In the genomic region with DNA sequence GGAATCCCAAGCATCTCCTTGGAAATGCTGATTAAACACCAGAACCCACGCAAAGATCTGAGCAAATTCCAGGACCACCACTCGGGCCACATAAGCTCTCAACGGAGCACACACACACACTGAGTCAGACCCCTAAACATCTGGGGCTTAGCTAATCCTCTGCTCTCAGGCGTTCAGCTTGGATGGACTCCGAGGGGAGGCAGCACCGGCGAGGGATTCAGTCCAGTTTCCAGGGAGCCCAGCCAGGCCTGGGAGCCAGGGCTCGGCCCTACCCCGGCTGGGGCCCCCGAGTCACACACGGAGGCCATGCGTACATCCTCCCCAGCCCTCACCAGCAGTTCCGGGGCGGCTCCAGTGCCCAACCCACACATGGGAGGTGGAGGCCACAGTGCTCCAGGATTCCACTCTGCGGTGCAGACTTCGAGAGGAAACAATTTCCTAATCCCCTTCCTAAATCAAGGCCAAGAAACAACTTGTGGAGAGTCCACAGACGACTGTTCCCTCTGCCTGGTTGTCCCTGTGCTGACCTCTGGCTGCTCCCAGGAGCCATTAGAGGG, we compare ENCODE assay signal across 8 cellular contexts.
DNase-seq lines count a peak whose midpoint lies in the region; ATAC-seq and TF ChIP-seq lines count a peak whose summit lies in the region.

No MANE protein-coding gene starts in this region.

- intact Hi-C loops in body of pancreas (cut with DNase I): no loop called here

- TF ChIP-seq CTCF in body of pancreas (IDR thresholded peaks at IDR 0.05): no peak

- ATAC-seq in body of pancreas (peak; percentile 72), HG03045 (IDR thresholded peaks at IDR 0.05; ENCODE audit: unreplicated experiment) (no peak)

- H3K27me3 ChIP-seq in body of pancreas (no peaks in the 10 kb centered on the region), skeletal muscle tissue (ENCODE audit: control insufficient read depth in 3 of 3, insufficient read depth in 3 of 3, low read length in 3 of 3) (peaks cover 4 to 13% (median 6%) of the 10 kb centered on the region in 3 donors)

- WGBS in body of pancreas, 2 donors: 20 to 37% methylated on average over 1 to 17 of the region's 17 CpGs

- H3K9ac ChIP-seq in skeletal muscle tissue (ENCODE audit: low read depth in 1 of 3, low read length in 3 of 3): no peak overlapping the region

- H3K9me3 ChIP-seq in body of pancreas (no peaks in the 10 kb centered on the region), skeletal muscle tissue (ENCODE audit: control insufficient read depth in 3 of 3, low read length in 3 of 3) (no peaks in the 10 kb centered on the region)

- DNase-seq in GM04504 (ENCODE audit: low read depth) (peak; percentile 93), body of pancreas (peak; percentile 28 to 73 (median 48)), iris pigment epithelial cell (ENCODE audit: low read depth) (peak; percentile 86), foreskin melanocyte (no peak), NCI-H187 (lab: John Stamatoyannopoulos, UW) (no peak), GM19238 (ENCODE audit: insufficient read length, low spot score) (no peak)

- no peak overlapping the region for H3K4me3 ChIP-seq in body of pancreas
- no peak overlapping the region for H3K4me3 ChIP-seq in skeletal muscle tissue (ENCODE audit: low read length in 3 of 3)

- H3K4me1 ChIP-seq in body of pancreas: no peaks in the 10 kb centered on the region
- H3K4me1 ChIP-seq in skeletal muscle tissue (ENCODE audit: control insufficient read depth in 3 of 3, insufficient read depth in 3 of 3, low read length in 3 of 3): peaks cover 10 to 19% (median 12%) of the 10 kb centered on the region in 3 donors

- H3K27ac ChIP-seq in body of pancreas (peak overlapping the region in 2 of 4 donors; percentile 40 to 50), skeletal muscle tissue (ENCODE audit: low read depth, low read length) (peak overlapping the region; percentile 74)

- no peak for TF ChIP-seq POLR2A in body of pancreas (IDR thresholded peaks at IDR 0.05)

- H3K36me3 ChIP-seq in body of pancreas (replicated peaks in 1 of 2; ENCODE audit: insufficient read depth in 1 of 2, low read depth in 2 of 2): no peaks in the 10 kb centered on the region
- no peaks in the 10 kb centered on the region for H3K36me3 ChIP-seq in skeletal muscle tissue (ENCODE audit: control insufficient read depth in 3 of 3, insufficient read depth in 3 of 3, low read length in 3 of 3)

Comparison
In these comparisons a context has a peak if more than half of its experiments do, and no peak if none do; other contexts are left out.
1. DNase-seq: peak in GM04504 (single experiment), body of pancreas (4 of 4) and iris pigment epithelial cell (single experiment); none in foreskin melanocyte (single experiment), NCI-H187 (0 of 2) and GM19238 (single experiment).